Comparison of ENCODE assay signal across 21 cellular contexts in the genomic region with DNA sequence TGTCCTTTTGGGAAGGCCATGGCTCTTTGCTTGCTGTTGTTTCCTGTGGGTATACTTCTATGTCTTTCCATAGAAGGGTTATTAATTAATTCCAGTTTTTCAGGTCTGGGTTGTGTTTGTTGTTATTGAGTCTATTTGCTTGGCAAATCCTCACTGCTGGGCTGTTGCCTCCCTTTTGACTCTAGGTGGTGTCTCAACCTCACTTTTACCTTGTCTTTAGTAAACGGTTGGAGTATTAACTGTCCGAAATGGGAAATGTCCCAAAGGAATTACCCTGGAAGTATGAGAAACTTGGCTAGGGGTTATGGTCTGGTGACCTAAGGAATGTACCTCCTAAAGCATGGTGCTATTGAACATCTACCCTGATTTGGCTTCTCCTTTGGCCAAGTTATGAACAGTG. TPM values are rescaled to one million over a fixed set of nuclear protein-coding genes. Genes with fewer than 3 reads are reported as not detected.
DNase-seq lines count a peak whose midpoint lies in the region; ATAC-seq, FAIRE-seq and TF ChIP-seq lines count a peak whose summit lies in the region.
"Had no signal": no experiment of that assay in that cellular context is flagged by ENCODE, and none has a peak within 500 bp of the region (broad histone marks: within the 10 kb centered on the region; RNA-seq: fewer than 3 reads in every experiment).

No MANE protein-coding gene starts in this region.

- H3K4me1 ChIP-seq in A673 (ENCODE audit: insufficient read depth, low read length, poor library complexity, severe bottlenecking): no peaks in the 10 kb centered on the region
- H3K4me1 ChIP-seq in kidney (ENCODE audit: control insufficient read depth in 1 of 2, insufficient read depth in 1 of 2, low read depth in 1 of 2, low read length in 2 of 2): no peaks in the 10 kb centered on the region
- H3K4me1 ChIP-seq in naive thymus-derived CD4-positive, alpha-beta T cell (ENCODE audit: control insufficient read depth in 2 of 2, insufficient read depth in 2 of 2, low read length in 2 of 2): no peaks in the 10 kb centered on the region

- H3K4me3 ChIP-seq in A673 (ENCODE audit: low read depth, low read length, poor library complexity, severe bottlenecking) (no peak overlapping the region), bronchial epithelial cell (ENCODE audit: low read depth, low read length) (no peak overlapping the region), kidney (ENCODE audit: low read length in 2 of 2) (no peak overlapping the region)
- H3K4me3 ChIP-seq in naive thymus-derived CD4-positive, alpha-beta T cell (ENCODE audit: low read length): no peak overlapping the region
- H3K4me3 ChIP-seq: K562 had no signal

- H3K27ac ChIP-seq in A673 (ENCODE audit: low read depth, low read length, poor library complexity, severe bottlenecking) (no peak overlapping the region), kidney (ENCODE audit: low read depth in 2 of 2, low read length in 2 of 2) (no peak overlapping the region)
- no peak overlapping the region for H3K27ac ChIP-seq in naive thymus-derived CD4-positive, alpha-beta T cell (ENCODE audit: low read depth, low read length)

- H3K27me3 Mint-ChIP-seq in naive thymus-derived CD4-positive, alpha-beta T cell: no peaks in the 10 kb centered on the region
- H3K27me3 Mint-ChIP-seq: CD4-positive, alpha-beta memory T cell had no signal

- no peaks in the 10 kb centered on the region for H3K27me3 ChIP-seq in A673 (replicated peaks; ENCODE audit: insufficient read depth, low read depth, low read length, poor library complexity)
- no peaks in the 10 kb centered on the region for H3K27me3 ChIP-seq in bronchial epithelial cell (ENCODE audit: control insufficient read depth, insufficient read depth, low read length)
- no peaks in the 10 kb centered on the region for H3K27me3 ChIP-seq in naive thymus-derived CD4-positive, alpha-beta T cell (ENCODE audit: control insufficient read depth in 2 of 2, insufficient read depth in 2 of 2, low read length in 2 of 2)

- peaks cover 0 to 25% (median 18%) of the 10 kb centered on the region in 11 donors for H3K9me3 Mint-ChIP-seq in naive thymus-derived CD4-positive, alpha-beta T cell

- intact Hi-C loops in A673 (cut with micrococcal nuclease; ENCODE audit: unreplicated experiment) (no loop called here), kidney (cut with DNase I) (no loop called here)
- intact Hi-C loops in naive thymus-derived CD4-positive, alpha-beta T cell (cut with micrococcal nuclease): no loop called here

- CTCF ChIA-PET in A673 (lab: Charles Lee): no interaction called here
- CTCF ChIA-PET in naive thymus-derived CD4-positive, alpha-beta T cell (lab: Charles Lee): no interaction called here

- 0 out of 2 replicates have a peak, but pooled peaks have one; percentile 17 for TF ChIP-seq CTCF in A673 (conservative IDR thresholded peaks at IDR 0.05; ENCODE audit: low read depth, low read length)
- TF ChIP-seq CTCF in bronchial epithelial cell (IDR thresholded peaks at IDR 0.05; ENCODE audit: insufficient read depth, low read length, severe bottlenecking): peak; percentile 35
- peak; percentile 45 for TF ChIP-seq CTCF in kidney (IDR thresholded peaks at IDR 0.05; ENCODE audit: borderline replicate concordance, extremely low read depth, insufficient read depth)

- no TSS peak for BruUV-seq in A673 (replicated peaks; lab: Mats Ljungman, UMichigan)

- H3K36me3 Mint-ChIP-seq in naive thymus-derived CD4-positive, alpha-beta T cell: peaks cover 3 to 84% (median 61%) of the 10 kb centered on the region in 5 donors

- H3K4me1 Mint-ChIP-seq in naive thymus-derived CD4-positive, alpha-beta T cell: peaks cover 0 to 7% (median 0%) of the 10 kb centered on the region in 7 donors
- H3K4me1 Mint-ChIP-seq: CD4-positive, alpha-beta memory T cell; mesothelial cell of epicardium had no signal

- H3K27ac Mint-ChIP-seq in naive thymus-derived CD4-positive, alpha-beta T cell: no peak overlapping the region
- H3K27ac Mint-ChIP-seq: CD4-positive, alpha-beta memory T cell; mesothelial cell of epicardium had no signal

- POLR2A ChIA-PET in A673 (lab: Charles Lee; ENCODE audit: low non-redundant PET): no interaction called here
- POLR2A ChIA-PET in naive thymus-derived CD4-positive, alpha-beta T cell (lab: Charles Lee): no interaction called here

- ATAC-seq in naive thymus-derived CD4-positive, alpha-beta T cell: no peak
- ATAC-seq: K562 had no signal

- FAIRE-seq in bronchial epithelial cell (lab: Jason Lieb, UNC) (no peak), kidney (lab: Jason Lieb, UNC) (peak; percentile 58)
- FAIRE-seq: islet of Langerhans, K562, urothelium cell line had no signal

- DNase-seq in A673 (ENCODE audit: low spot score): no peak
- DNase-seq in HuH-7 (ENCODE audit: low spot score): peak; percentile 23
- peak; percentile 9 for DNase-seq in bronchial epithelial cell (ENCODE audit: low read depth)
- DNase-seq in kidney: no peak
- no peak for DNase-seq in mucosa of gallbladder (ENCODE audit: low spot score)
- DNase-seq in OCI-M1 (lab: John Stamatoyannopoulos, UW): no peak
- no peak for DNase-seq in naive thymus-derived CD4-positive, alpha-beta T cell
- DNase-seq in SW480 (ENCODE audit: low spot score): no peak
- DNase-seq: amygdala; CD4-positive, alpha-beta memory T cell; cerebellar nuclear complex; DMS79 treated with DMSO at 0.1 percent for 48 hours; effector memory CD4-positive, alpha-beta T cell; NCI-H187 treated with DMSO at 0.1 percent for 48 hours; NCI-H446 treated with DMSO at 0.1 percent for 48 hours; substantia nigra had no signal

- H3K9me3 ChIP-seq in A673 (ENCODE audit: low read depth, low read length, poor library complexity, severe bottlenecking) (peaks cover 2% of the 10 kb centered on the region), kidney (ENCODE audit: control insufficient read depth in 1 of 2, low read length in 2 of 2) (no peaks in the 10 kb centered on the region)
- no peaks in the 10 kb centered on the region for H3K9me3 ChIP-seq in naive thymus-derived CD4-positive, alpha-beta T cell (ENCODE audit: control insufficient read depth in 2 of 3, low read length in 3 of 3)

- H3K9ac ChIP-seq in kidney (ENCODE audit: low read length in 2 of 2): no peak overlapping the region

- H3K4me3 Mint-ChIP-seq in naive thymus-derived CD4-positive, alpha-beta T cell: no peak overlapping the region
- H3K4me3 Mint-ChIP-seq: CD4-positive, alpha-beta memory T cell; mesothelial cell of epicardium had no signal

- H3K36me3 ChIP-seq in A673 (ENCODE audit: insufficient read depth, low read length, poor library complexity, severe bottlenecking) (no peaks in the 10 kb centered on the region), bronchial epithelial cell (ENCODE audit: control insufficient read depth, insufficient read depth, low read length) (no peaks in the 10 kb centered on the region), kidney (ENCODE audit: control insufficient read depth in 1 of 2, insufficient read depth in 2 of 2, low read length in 2 of 2) (no peaks in the 10 kb centered on the region)
- H3K36me3 ChIP-seq in naive thymus-derived CD4-positive, alpha-beta T cell (ENCODE audit: control insufficient read depth in 2 of 3, insufficient read depth in 3 of 3, low read length in 3 of 3): no peaks in the 10 kb centered on the region

RNA-seq across cellular contexts. Expression of a gene that starts 16.7 kb away (rescaled TPM):
- total RNA-seq in A673 (2021): 21.8 and 24.0 TPM in 2 replicates
- 13.3 and 13.7 TPM in 2 replicates for total RNA-seq in bronchial epithelial cell
- 28.7 TPM for total RNA-seq in kidney
- 3.2 TPM for polyA plus RNA-seq in kidney (ENCODE audit: insufficient read depth, low read depth, low replicate concordance)
- 13.8 TPM for total RNA-seq in mucosa of gallbladder
- total RNA-seq in naive thymus-derived CD4-positive, alpha-beta T cell: 10 to 100 TPM; 19.9 to 37.8 (median 29.8) TPM
- 10 to 100 TPM in 1 of 2 donors, 1 to 10 TPM in 1; 7.9 to 10.7 TPM for polyA plus RNA-seq in naive thymus-derived CD4-positive, alpha-beta T cell

RNA-seq across cellular contexts. Expression of a gene that starts 18.1 kb away (rescaled TPM):
- 5.8 and 6.9 TPM in 2 replicates for total RNA-seq in A673 (2021)
- 0.53 TPM in 1 of 2 replicates, not detected in the other for total RNA-seq in bronchial epithelial cell
- 1.8 TPM for total RNA-seq in kidney
- polyA plus RNA-seq in kidney (ENCODE audit: insufficient read depth, low read depth, low replicate concordance): 3.2 TPM
- total RNA-seq in mucosa of gallbladder: 2.6 TPM
- 1 to 10 TPM; 2.2 to 4.6 (median 3.3) TPM for total RNA-seq in naive thymus-derived CD4-positive, alpha-beta T cell
- polyA plus RNA-seq in naive thymus-derived CD4-positive, alpha-beta T cell: 1 to 10 TPM; 2.1 to 2.3 TPM

RNA-seq across cellular contexts. Expression of a gene that starts 41.2 kb away (rescaled TPM):
- total RNA-seq in A673 (2021) (1.1 and 1.4 TPM in 2 replicates), bronchial epithelial cell (0.26 TPM in 2 replicates), kidney (0.82 TPM), mucosa of gallbladder (0.92 TPM)
- polyA plus RNA-seq in kidney (ENCODE audit: insufficient read depth, low read depth, low replicate concordance): not detected
- total RNA-seq in naive thymus-derived CD4-positive, alpha-beta T cell: 1 to 10 TPM in 1 of 5 experiments, under 1 TPM in 3, not detected in 1; 0.37 to 1.2 (median 0.93) TPM
- polyA plus RNA-seq in naive thymus-derived CD4-positive, alpha-beta T cell: not detected
- polyA plus RNA-seq: CD4-positive, alpha-beta memory T cell; K562 had no signal

RNA-seq across cellular contexts. Expression of a gene that starts 42.0 kb away (rescaled TPM):
- total RNA-seq in A673 (2021) (1.5 and 2.3 TPM in 2 replicates), bronchial epithelial cell (0.38 and 1.1 TPM in 2 replicates), kidney (2.8 TPM), mucosa of gallbladder (0.78 TPM)
- not detected for polyA plus RNA-seq in kidney (ENCODE audit: insufficient read depth, low read depth, low replicate concordance)
- 1 to 10 TPM in 4 of 5 experiments, under 1 TPM in 1; 0.72 to 2.1 (median 1.4) TPM for total RNA-seq in naive thymus-derived CD4-positive, alpha-beta T cell
- not detected for polyA plus RNA-seq in naive thymus-derived CD4-positive, alpha-beta T cell
- polyA plus RNA-seq: CD4-positive, alpha-beta memory T cell; fibroblast of lung had no signal

RNA-seq across cellular contexts. Expression of a gene that starts 57.4 kb away (rescaled TPM):
- total RNA-seq in A673 (2021): not detected in 2 replicates
- total RNA-seq in bronchial epithelial cell: not detected in 2 replicates
- not detected for total RNA-seq in kidney
- polyA plus RNA-seq in kidney (ENCODE audit: insufficient read depth, low read depth, low replicate concordance): not detected
- total RNA-seq in mucosa of gallbladder: not detected
- not detected for total RNA-seq in naive thymus-derived CD4-positive, alpha-beta T cell
- not detected for polyA plus RNA-seq in naive thymus-derived CD4-positive, alpha-beta T cell
- total RNA-seq: CD4-positive, alpha-beta memory T cell; K562 had no signal
- polyA plus RNA-seq: CD4-positive, alpha-beta memory T cell; fibroblast of lung; K562 had no signal

Comparison
In these comparisons a context has a peak if more than half of its experiments do, and no peak if none do; other contexts are left out.
1. DNase-seq: peak in HuH-7 (single experiment) and bronchial epithelial cell (single experiment); none in A673 (single experiment), kidney (single experiment), mucosa of gallbladder (single experiment), OCI-M1 (single experiment), naive thymus-derived CD4-positive, alpha-beta T cell (0 of 9) and SW480 (single experiment).
2. Peak in every context shown above with its lines, with median percentiles within 50 percentile points of each other: CTCF ChIP-seq.